ENCODE assay signal across 15 cellular contexts in the genomic region with DNA sequence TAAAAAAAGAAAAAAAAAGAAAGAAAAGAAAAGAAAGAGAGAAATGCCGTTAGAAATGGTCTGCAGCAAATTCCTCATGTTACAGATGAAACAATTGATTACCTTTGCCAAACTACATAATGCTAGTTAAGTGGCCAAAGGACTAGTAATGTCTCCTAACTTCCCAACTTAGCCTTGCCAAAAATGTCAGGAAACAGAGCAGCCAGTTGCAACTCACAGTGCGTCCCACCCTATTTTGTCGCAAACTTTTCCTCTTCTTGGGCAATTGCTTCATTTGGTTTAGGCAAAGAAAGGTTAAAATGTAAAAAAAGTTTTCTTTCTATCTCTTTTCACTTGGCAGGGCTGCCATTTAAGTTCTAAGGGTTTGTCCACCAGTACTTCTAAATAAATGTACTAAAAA. TPM values are rescaled to one million over a fixed set of nuclear protein-coding genes. Genes with fewer than 3 reads are reported as not detected.
"Had no signal": no experiment of that assay in that cellular context is flagged by ENCODE, and none has a peak within 500 bp of the region (broad histone marks: within the 10 kb centered on the region; RNA-seq: fewer than 3 reads in every experiment).

No MANE protein-coding gene starts in this region.

- H3K27ac ChIP-seq: parathyroid adenoma had no signal

- H3K9me3 Mint-ChIP-seq: natural killer cell; stimulated activated effector memory CD8-positive, alpha-beta T cell treated with anti-CD3 and anti-CD28 coated beads, Interleukin-12 subunit alpha, Interleukin-12 subunit beta, amount 100 ng/mL, for 72 hours had no signal

- H3K27ac Mint-ChIP-seq: activated CD8-positive, alpha-beta T cell treated with anti-CD3 and anti-CD28 coated beads, Interleukin-2, amount 10 ng/mL, durations not matched to agents 7 days and 5 days; stimulated activated effector memory CD8-positive, alpha-beta T cell treated with anti-CD3 and anti-CD28 coated beads, Interleukin-12 subunit alpha, Interleukin-12 subunit beta, amount 100 ng/mL, for 72 hours had no signal

- DNase-seq: activated CD4-positive, alpha-beta T cell treated with anti-CD3 and anti-CD28 coated beads for 48 hours; activated CD4-positive, CD25-positive, alpha-beta regulatory T cell; activated CD8-positive, alpha-beta T cell treated with anti-CD3 and anti-CD28 coated beads, Interleukin-2, amount 10 ng/mL, durations not matched to agents 7 days and 5 days; activated effector memory CD4-positive, alpha-beta T cell treated with Interleukin-2 at 50 U/mL for 16 hours; activated naive CD4-positive, alpha-beta T cell treated with anti-CD3 and anti-CD28 coated beads, Interleukin-2, amount 50 U/mL, for 16 hours; activated T-cell treated with anti-CD3 and anti-CD28 coated beads, Interleukin-2, amount 50 U/mL, for 4 hours; effector CD4-positive, alpha-beta T cell; natural killer cell; stimulated activated CD4-positive, alpha-beta T cell treated with anti-CD3 and anti-CD28 coated beads, Interleukin-4, amount 100 ng/mL, for 24 hours; T1000 had no signal

- ATAC-seq: activated CD8-positive, alpha-beta T cell treated with anti-CD3 and anti-CD28 coated beads, Interleukin-2, amount 10 ng/mL, durations not matched to agents 7 days and 5 days; activated T-cell treated with anti-CD3 and anti-CD28 coated beads, Interleukin-2, amount 50 U/mL, for 4 hours; esophagus mucosa; natural killer cell; stimulated activated effector memory CD8-positive, alpha-beta T cell treated with anti-CD3 and anti-CD28 coated beads, Interleukin-12 subunit alpha, Interleukin-12 subunit beta, amount 100 ng/mL, for 72 hours had no signal

- H3K4me3 Mint-ChIP-seq: activated CD8-positive, alpha-beta T cell treated with anti-CD3 and anti-CD28 coated beads, Interleukin-2, amount 10 ng/mL, durations not matched to agents 7 days and 5 days; activated T-cell treated with anti-CD3 and anti-CD28 coated beads, Interleukin-2, amount 50 U/mL, for 4 hours; natural killer cell; stimulated activated effector memory CD8-positive, alpha-beta T cell treated with anti-CD3 and anti-CD28 coated beads, Interleukin-12 subunit alpha, Interleukin-12 subunit beta, amount 100 ng/mL, for 72 hours had no signal

- H3K4me1 ChIP-seq: parathyroid adenoma had no signal

- H3K4me3 ChIP-seq: smooth muscle cell had no signal

RNA-seq across cellular contexts. Expression of a gene that starts 53.1 kb away (rescaled TPM):
- total RNA-seq: bronchial epithelial cell had no signal
